ENCODE assay signal across 29 cellular contexts in the genomic region with DNA sequence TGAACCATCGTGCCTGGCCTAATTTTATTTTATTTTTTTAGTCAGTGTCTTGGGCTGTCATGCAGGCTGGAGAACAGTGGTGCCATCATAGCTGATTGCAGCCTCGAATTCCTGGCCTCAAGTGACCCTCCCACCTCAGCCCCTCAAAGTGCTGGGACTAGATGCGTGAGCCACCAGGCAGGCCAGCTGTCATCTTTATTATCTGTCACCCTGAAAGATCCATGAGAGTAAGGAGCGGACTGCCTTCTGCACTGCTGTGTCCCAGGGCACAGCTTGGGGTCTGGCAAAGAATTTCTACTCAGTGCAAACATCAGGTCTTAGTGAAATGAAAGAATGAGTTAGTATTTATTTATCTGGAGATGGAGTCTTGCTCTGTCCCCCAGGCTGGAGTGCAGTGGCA. TPM values are rescaled to one million over a fixed set of nuclear protein-coding genes. Genes with fewer than 3 reads are reported as not detected.
DNase-seq lines count a peak whose midpoint lies in the region; ATAC-seq and TF ChIP-seq lines count a peak whose summit lies in the region.
"Had no signal": no experiment of that assay in that cellular context is flagged by ENCODE, and none has a peak within 500 bp of the region (broad histone marks: within the 10 kb centered on the region; RNA-seq: fewer than 3 reads in every experiment).

No MANE protein-coding gene starts in this region.

- no peaks in the 10 kb centered on the region for H3K36me3 ChIP-seq in IMR-90 (ENCODE audit: control insufficient read depth, insufficient read depth, low read length)
- H3K36me3 ChIP-seq: colonic mucosa, gastroesophageal sphincter, pancreas, right atrium auricular region, stomach, tibial artery had no signal

- peak overlapping the region; percentile 42 for H3K4me3 Mint-ChIP-seq in glutamatergic neuron (ENCODE audit: unreplicated experiment)
- no peak overlapping the region for H3K4me3 Mint-ChIP-seq in stimulated activated memory B cell treated with anti-CD40 and anti-IgM and Interleukin-4, amounts not matched to agents 10 μg/mL and 1 μg/mL and 100 μg/mL, for 72 hours
- H3K4me3 Mint-ChIP-seq: activated naive CD8-positive, alpha-beta T cell treated with anti-CD3 and anti-CD28 coated beads, Interleukin-2, amount 10 ng/mL, durations not matched to agents 7 days and 5 days; activated T-cell treated with anti-CD3 and anti-CD28 coated beads, Interleukin-2, amount 50 U/mL, for 24 hours; HFFc6 had no signal

- no peak overlapping the region for H3K9ac ChIP-seq in IMR-90 (ENCODE audit: low read depth, low read length)

- intact Hi-C loops in IMR-90 (cut with micrococcal nuclease): no loop called here

- TF ChIP-seq CTCF in IMR-90 (conservative IDR thresholded peaks at IDR 0.05; ENCODE audit: low read depth, low read length) (no peak), glutamatergic neuron (IDR thresholded peaks at IDR 0.05; ENCODE audit: partially characterized antibody, unreplicated experiment) (no peak)

- H3K27ac ChIP-seq in IMR-90 (ENCODE audit: insufficient read depth, low read length): no peak overlapping the region
- H3K27ac ChIP-seq: colonic mucosa, pancreas, right atrium auricular region, stomach, tibial artery had no signal

- no peak overlapping the region for H3K4ac ChIP-seq in IMR-90 (ENCODE audit: low read depth, low read length)

- WGBS in IMR-90 (ENCODE audit: extremely low coverage in 2 of 2, insufficient read length in 1 of 2), 2 experiments: no CpG with 5 or more reads among the region's 4 CpGs

- H3K9me3 Mint-ChIP-seq in glutamatergic neuron (ENCODE audit: unreplicated experiment): peaks cover 2% of the 10 kb centered on the region
- H3K9me3 Mint-ChIP-seq in stimulated activated memory B cell treated with anti-CD40 and anti-IgM and Interleukin-4, amounts not matched to agents 10 μg/mL and 1 μg/mL and 100 μg/mL, for 72 hours: no peaks in the 10 kb centered on the region
- H3K9me3 Mint-ChIP-seq: activated naive CD8-positive, alpha-beta T cell treated with anti-CD3 and anti-CD28 coated beads, Interleukin-2, amount 10 ng/mL, durations not matched to agents 7 days and 5 days; activated T-cell treated with anti-CD3 and anti-CD28 coated beads, Interleukin-2, amount 50 U/mL, for 24 hours; HFFc6; IgD-negative memory B cell had no signal

- no TSS peak for BruUV-seq in IMR-90 (replicated peaks; lab: Mats Ljungman, UMichigan)

- peak overlapping the region; percentile 84 for H3K27ac Mint-ChIP-seq in glutamatergic neuron (ENCODE audit: unreplicated experiment)
- peak overlapping the region; percentile 46 for H3K27ac Mint-ChIP-seq in stimulated activated memory B cell treated with anti-CD40 and anti-IgM and Interleukin-4, amounts not matched to agents 10 μg/mL and 1 μg/mL and 100 μg/mL, for 72 hours
- H3K27ac Mint-ChIP-seq: activated naive CD8-positive, alpha-beta T cell treated with anti-CD3 and anti-CD28 coated beads, Interleukin-2, amount 10 ng/mL, durations not matched to agents 7 days and 5 days; activated T-cell treated with anti-CD3 and anti-CD28 coated beads, Interleukin-2, amount 50 U/mL, for 24 hours; HFFc6 had no signal

- H3K27me3 Mint-ChIP-seq in glutamatergic neuron (ENCODE audit: unreplicated experiment): peaks cover 4% of the 10 kb centered on the region
- H3K27me3 Mint-ChIP-seq in stimulated activated memory B cell treated with anti-CD40 and anti-IgM and Interleukin-4, amounts not matched to agents 10 μg/mL and 1 μg/mL and 100 μg/mL, for 72 hours: no peaks in the 10 kb centered on the region
- H3K27me3 Mint-ChIP-seq: activated naive CD8-positive, alpha-beta T cell treated with anti-CD3 and anti-CD28 coated beads, Interleukin-2, amount 10 ng/mL, durations not matched to agents 7 days and 5 days; activated T-cell treated with anti-CD3 and anti-CD28 coated beads, Interleukin-2, amount 50 U/mL, for 24 hours had no signal

- TF ChIP-seq RAD21 in IMR-90 (IDR thresholded peaks at IDR 0.05; ENCODE audit: low read length): no peak

- no peak overlapping the region for H2AK5ac ChIP-seq in IMR-90 (ENCODE audit: low read depth, low read length)

- H3K4me1 Mint-ChIP-seq in glutamatergic neuron (ENCODE audit: low read depth, unreplicated experiment): peaks cover 4% of the 10 kb centered on the region
- H3K4me1 Mint-ChIP-seq in stimulated activated memory B cell treated with anti-CD40 and anti-IgM and Interleukin-4, amounts not matched to agents 10 μg/mL and 1 μg/mL and 100 μg/mL, for 72 hours: peaks cover 22% of the 10 kb centered on the region

- H4K8ac ChIP-seq in IMR-90 (ENCODE audit: low read depth in 2 of 2, low read length in 2 of 2): no peak overlapping the region

- H3K23ac ChIP-seq in IMR-90 (ENCODE audit: low read depth, low read length): no peak overlapping the region

- no peak for DNase-seq in IMR-90
- peak; percentile 66 for DNase-seq in NCI-H524 treated with DMSO at 0.1 percent for 48 hours (lab: John Stamatoyannopoulos, UW)
- no peak for DNase-seq in glutamatergic neuron
- DNase-seq in NCI-H1930 (lab: John Stamatoyannopoulos, UW): no peak
- no peak for DNase-seq in activated effector memory CD4-positive, alpha-beta T cell treated with anti-CD3 and anti-CD28 coated beads, Interleukin-2, amount 50 U/mL, for 16 hours
- no peak for DNase-seq in A172 (ENCODE audit: low spot score)
- DNase-seq: activated CD4-positive, alpha-beta T cell treated with anti-CD3 and anti-CD28 coated beads for 48 hours; activated gamma-delta T cell treated with Interleukin-2 at 50 U/mL for 16 hours; activated naive CD8-positive, alpha-beta T cell treated with anti-CD3 and anti-CD28 coated beads, Interleukin-2, amount 10 ng/mL, durations not matched to agents 7 days and 5 days; activated T-cell treated with anti-CD3 and anti-CD28 coated beads, Interleukin-2, amount 50 U/mL, for 24 hours; aorta; colonic mucosa; DMS79 treated with DMSO at 0.1 percent for 48 hours; effector CD4-positive, alpha-beta T cell; GF-D8; GOT3; HFFc6; hippocampal formation; pancreas; SIG-M5; stimulated activated CD4-positive, alpha-beta T cell treated with anti-CD3 and anti-CD28 coated beads, Interleukin-2, amount 100 ng/mL, for 48 hours; stomach; T1000; tibial artery had no signal

- H2AFZ ChIP-seq in IMR-90 (replicated peaks; ENCODE audit: low read length, poor library complexity): peak overlapping the region; percentile 63

- H3K14ac ChIP-seq in IMR-90 (replicated peaks; ENCODE audit: low read depth, low read length): no peak overlapping the region

- CTCF ChIA-PET in IMR-90 (lab: Yijun Ruan, JAX): no interaction called here

- H3K4me2 ChIP-seq in IMR-90 (ENCODE audit: low read depth, low read length): no peak overlapping the region

- H3K4me1 ChIP-seq in IMR-90 (ENCODE audit: control insufficient read depth, insufficient read depth, low read length): peaks cover 2% of the 10 kb centered on the region; the same call in 1 of the 2 replicates
- H3K4me1 ChIP-seq: colonic mucosa, pancreas had no signal

- no peak overlapping the region for H2BK20ac ChIP-seq in IMR-90 (ENCODE audit: low read depth, low read length)

- H3K18ac ChIP-seq in IMR-90 (ENCODE audit: low read depth, low read length): no peak overlapping the region

- H3K4me3 ChIP-seq in IMR-90 (ENCODE audit: insufficient read depth, low read depth, low read length): no peak overlapping the region
- H3K4me3 ChIP-seq: colonic mucosa, gastroesophageal sphincter, pancreas, right atrium auricular region, stomach, tibial artery had no signal

- no peak overlapping the region for H2BK5ac ChIP-seq in IMR-90 (ENCODE audit: low read depth, low read length, poor library complexity, severe bottlenecking)

- no peaks in the 10 kb centered on the region; the same call in 1 of the 2 replicates for H3K9me1 ChIP-seq in IMR-90 (ENCODE audit: insufficient read depth, low read length)

- no peaks in the 10 kb centered on the region for H3K79me1 ChIP-seq in IMR-90 (ENCODE audit: low read depth in 1 of 2, low read length in 2 of 2)

- no peaks in the 10 kb centered on the region for H3K9me3 ChIP-seq in IMR-90 (ENCODE audit: control insufficient read depth, insufficient read depth, low read length)
- H3K9me3 ChIP-seq: colonic mucosa, gastroesophageal sphincter, pancreas, right atrium auricular region, stomach, tibial artery had no signal

- no peaks in the 10 kb centered on the region for H3K27me3 ChIP-seq in IMR-90 (ENCODE audit: control insufficient read depth, insufficient read depth, low read length)
- H3K27me3 ChIP-seq: colonic mucosa, gastroesophageal sphincter, pancreas, right atrium auricular region, stomach had no signal

- H4K5ac ChIP-seq in IMR-90 (ENCODE audit: low read depth, low read length): no peak overlapping the region

- H4K91ac ChIP-seq in IMR-90 (ENCODE audit: insufficient read depth, low read depth, low read length): no peak overlapping the region

- no peak overlapping the region for H2BK120ac ChIP-seq in IMR-90 (ENCODE audit: low read depth, low read length)

- H4K20me1 ChIP-seq in IMR-90 (ENCODE audit: insufficient read depth, low read length): no peaks in the 10 kb centered on the region

- no peak overlapping the region for H2AK9ac ChIP-seq in IMR-90 (replicated peaks; ENCODE audit: low read depth, low read length, poor library complexity)

- dilution Hi-C loops in IMR-90 (cut with HindIII; ENCODE audit: low sequenced_read_pairs, unreplicated experiment): no loop called here

- ATAC-seq in IMR-90 (ENCODE audit: low read depth): no peak
- no peak for ATAC-seq in stimulated activated memory B cell treated with anti-CD40 and anti-IgM and Interleukin-4, amounts not matched to agents 10 μg/mL and 1 μg/mL and 100 μg/mL, for 72 hours
- ATAC-seq: gastroesophageal sphincter, Panc1, pancreas had no signal

- in situ Hi-C loops in IMR-90 (cut with MboI; ENCODE audit: low sequenced_read_pairs): no loop called here

- no peak for TF ChIP-seq POLR2A in IMR-90 (IDR thresholded peaks at IDR 0.05; ENCODE audit: low read depth, low read length)

- POLR2A ChIA-PET in IMR-90 (lab: Charles Lee; ENCODE audit: unreplicated experiment): no interaction called here

- H2BK15ac ChIP-seq in IMR-90 (ENCODE audit: low read depth, low read length): no peak overlapping the region

- no peaks in the 10 kb centered on the region for H3K36me3 Mint-ChIP-seq in glutamatergic neuron (ENCODE audit: unreplicated experiment)
- no peaks in the 10 kb centered on the region for H3K36me3 Mint-ChIP-seq in stimulated activated memory B cell treated with anti-CD40 and anti-IgM and Interleukin-4, amounts not matched to agents 10 μg/mL and 1 μg/mL and 100 μg/mL, for 72 hours
- H3K36me3 Mint-ChIP-seq: activated naive CD8-positive, alpha-beta T cell treated with anti-CD3 and anti-CD28 coated beads, Interleukin-2, amount 10 ng/mL, durations not matched to agents 7 days and 5 days; IgD-negative memory B cell had no signal

- H3K56ac ChIP-seq in IMR-90 (ENCODE audit: extremely low read depth, insufficient read depth, low read length): no peak overlapping the region

RNA-seq across cellular contexts. Expression of gene TLE5, which starts 9.5 kb away (rescaled TPM):
- total RNA-seq in IMR-90 (2012; rRNA removed): 119 and 121 TPM in 2 replicates
- 407 and 444 TPM in 2 replicates for polyA plus RNA-seq in IMR-90 (2012; rRNA removed)
- polyA plus RNA-seq in IMR-90 (2012; cell fraction: cytosol; rRNA removed): 218 and 593 TPM in 2 replicates
- polyA plus RNA-seq in IMR-90 (2012; cell fraction: nucleus; rRNA removed; ENCODE audit: low replicate concordance): 457 and 800 TPM in 2 replicates
- total RNA-seq in glutamatergic neuron (ENCODE audit: unreplicated experiment): 258 TPM
- total RNA-seq in A172 (2014; rRNA removed; shearing (Covaris generic)): 521 and 529 TPM in 2 replicates

RNA-seq across cellular contexts. Expression of gene GNA11, which starts 22.4 kb away (rescaled TPM):
- total RNA-seq in IMR-90 (2012; rRNA removed) (25.5 and 34.4 TPM in 2 replicates), glutamatergic neuron (ENCODE audit: unreplicated experiment) (32.4 TPM)
- polyA plus RNA-seq in IMR-90 (2012; rRNA removed): 33.3 and 44.5 TPM in 2 replicates
- 29.2 and 50.1 TPM in 2 replicates for polyA plus RNA-seq in IMR-90 (2012; cell fraction: cytosol; rRNA removed)
- 24.5 and 49.2 TPM in 2 replicates for polyA plus RNA-seq in IMR-90 (2012; cell fraction: nucleus; rRNA removed; ENCODE audit: low replicate concordance)
- total RNA-seq in A172 (2014; rRNA removed; shearing (Covaris generic)): 97.7 and 98.4 TPM in 2 replicates

RNA-seq across cellular contexts. Expression of gene TLE2, which starts 42.7 kb away (rescaled TPM):
- under 0.01 and 0.28 TPM in 2 replicates for total RNA-seq in IMR-90 (2012; rRNA removed)
- 0.41 and 0.72 TPM in 2 replicates for polyA plus RNA-seq in IMR-90 (2012; rRNA removed)
- polyA plus RNA-seq in IMR-90 (2012; cell fraction: cytosol; rRNA removed): 0.42 and 0.45 TPM in 2 replicates
- polyA plus RNA-seq in IMR-90 (2012; cell fraction: nucleus; rRNA removed; ENCODE audit: low replicate concordance): 3.8 and 3.9 TPM in 2 replicates
- total RNA-seq in glutamatergic neuron (ENCODE audit: unreplicated experiment): not detected
- 2.3 and 2.4 TPM in 2 replicates for total RNA-seq in A172 (2014; rRNA removed; shearing (Covaris generic))
